ENCODE assay signal across 8 cellular contexts in genomic region chr21:38805282-38806152, GRCh38. TPM values are rescaled to one million over a fixed set of nuclear protein-coding genes. Genes with fewer than 3 reads are reported as not detected.
DNase-seq lines count a peak whose midpoint lies in the region; ATAC-seq and TF ChIP-seq lines count a peak whose summit lies in the region.

TSS of gene ETS2 (plus strand) at chr21:38805929. CDS start at chr21:38810035, 4,106 bp downstream.

- peak within 1 kb of the TSS; percentile 81 for H3K4me3 ChIP-seq in HCT116 (replicated peaks in 1 of 2; ENCODE audit: low read depth in 1 of 2, low read length in 2 of 2)
- peak within 1 kb of the TSS; percentile 68 to 86 for H3K4me3 ChIP-seq in SK-N-SH (ENCODE audit: low read depth in 2 of 2, low read length in 1 of 2)
- H3K4me3 ChIP-seq in gastroesophageal sphincter = peak within 1 kb of the TSS; percentile 70 to 90
- peak within 1 kb of the TSS; percentile 68 to 98 for H3K4me3 ChIP-seq in neuronal stem cell (ENCODE audit: low read length in 2 of 2)

- peak within 1 kb of the TSS; percentile 92 for H3K23ac ChIP-seq in neuronal stem cell (ENCODE audit: low read depth, low read length, poor library complexity)

- no peak for TF ChIP-seq RAD21 in HCT116 (IDR thresholded peaks at IDR 0.05; ENCODE audit: low read depth)
- TF ChIP-seq RAD21 in SK-N-SH (IDR thresholded peaks at IDR 0.05; ENCODE audit: low read length) = no peak; the same call in 1 of the 2 replicates

- no peaks in the 10 kb centered on the region for H3K79me1 ChIP-seq in neuronal stem cell (ENCODE audit: low read depth, low read length)

- under 1% methylated on average over 27 of the region's 76 CpGs for WGBS in SK-N-SH (ENCODE audit: low lambda C conversion rate)
- 0% methylated on average over 3 of the region's 76 CpGs; no CpG with 5 or more reads in 1 of the 2 donors for WGBS in gastroesophageal sphincter (ENCODE audit: low coverage in 1 of 2), 2 donors
- no CpG with 5 or more reads among the region's 76 CpGs for WGBS in neuronal stem cell (ENCODE audit: extremely low coverage in 2 of 2, insufficient read length in 2 of 2, insufficient replicate concordance in 1 of 2), 2 donors

- H3K9ac ChIP-seq in HCT116 (ENCODE audit: low read length) (peak within 1 kb of the TSS; percentile 89), SK-N-SH (peak within 1 kb of the TSS; percentile 94), neuronal stem cell (ENCODE audit: low read depth, low read length, poor library complexity) (peak within 1 kb of the TSS; percentile 88)

- TF ChIP-seq CTCF in HCT116 (IDR thresholded peaks at IDR 0.05 in 2 of 3, conservative IDR thresholded peaks at IDR 0.05 in 1 of 3; ENCODE audit: borderline replicate concordance in 1 of 3, insufficient read depth in 1 of 3, low read depth in 2 of 3, low read length in 2 of 3) (no peak), SK-N-SH (IDR thresholded peaks at IDR 0.05) (no peak), gastroesophageal sphincter (IDR thresholded peaks at IDR 0.05) (peak in 2 of 4 experiments; percentile 9 to 13), subcutaneous adipose tissue (IDR thresholded peaks at IDR 0.05; ENCODE audit: low read depth) (no peak)

- peak within 1 kb of the TSS; percentile 59 for H3K4ac ChIP-seq in neuronal stem cell (ENCODE audit: low read length)

- H3K9me3 ChIP-seq in HCT116 (ENCODE audit: control insufficient read depth in 1 of 2, insufficient read depth in 1 of 2, low read depth in 1 of 2, low read length in 2 of 2) (no peaks in the 10 kb centered on the region), SK-N-SH (no peaks in the 10 kb centered on the region), gastroesophageal sphincter (no peaks in the 10 kb centered on the region), neuronal stem cell (replicated peaks in 1 of 2; ENCODE audit: control insufficient read depth in 2 of 2, insufficient read depth in 1 of 2, low read depth in 1 of 2, low read length in 2 of 2) (no peaks in the 10 kb centered on the region)

- H4K8ac ChIP-seq in neuronal stem cell (ENCODE audit: low read depth, low read length) = no peak within 1 kb of the TSS

- peak within 1 kb of the TSS; percentile 94 for H3K18ac ChIP-seq in neuronal stem cell (ENCODE audit: low read length)

- TF ChIP-seq POLR2A in HCT116 (IDR thresholded peaks at IDR 0.05; ENCODE audit: borderline replicate concordance, extremely low read depth, insufficient read depth, insufficient read length) (peak; percentile 83), gastroesophageal sphincter (IDR thresholded peaks at IDR 0.05) (peak; percentile 95 to 98)

- peak within 1 kb of the TSS; percentile 13 for H2AK5ac ChIP-seq in neuronal stem cell (ENCODE audit: low read depth, low read length)

- CTCF ChIA-PET in HCT116 (lab: Charles Lee) = interaction anchor here (0.6 kb wide), 1 partner anchor 18 kb away, joined by 3 read pairs; no protein-coding TSS in a partner anchor
- CTCF ChIA-PET in SK-N-SH (lab: Yijun Ruan, JAX) = interaction anchor here (0.6 to 5.0 kb wide), 14 partner anchors 27 to 371 kb away, joined by 3 to 24 read pairs (median 3); no protein-coding TSS in a partner anchor

- peaks cover 19% of the 10 kb centered on the region for H3F3A ChIP-seq in SK-N-SH (replicated peaks; ENCODE audit: insufficient read depth)

- peaks cover 13 to 37% of the 10 kb centered on the region in 2 experiments; a peak in 3 of 4 replicates for H3K4me1 ChIP-seq in HCT116 (ENCODE audit: control insufficient read depth in 1 of 2, insufficient read depth in 2 of 2, low read length in 2 of 2)
- peaks cover 17 to 43% of the 10 kb centered on the region in 2 experiments for H3K4me1 ChIP-seq in SK-N-SH (ENCODE audit: control insufficient read depth in 1 of 2, insufficient read depth in 2 of 2, low read depth in 1 of 2, low read length in 1 of 2)
- H3K4me1 ChIP-seq in gastroesophageal sphincter = peaks cover 0 to 46% (median 3%) of the 10 kb centered on the region in 3 donors
- H3K4me1 ChIP-seq in neuronal stem cell (ENCODE audit: control insufficient read depth in 2 of 2, insufficient read depth in 1 of 2, low read depth in 1 of 2, low read length in 2 of 2) = peaks cover 5 to 10% of the 10 kb centered on the region in 2 donors

- no peak within 1 kb of the TSS for H3K14ac ChIP-seq in neuronal stem cell (ENCODE audit: low read length)

- H3K9me2 ChIP-seq in HCT116 (ENCODE audit: insufficient read depth) = no peaks in the 10 kb centered on the region
- H3K9me2 ChIP-seq in SK-N-SH = no peaks in the 10 kb centered on the region

- intact Hi-C loops in HCT116 (cut with micrococcal nuclease) = loop anchor here (1.0 to 5.0 kb wide), 4 partner anchors 71 to 333 kb away; no protein-coding TSS in a partner anchor

- H2BK12ac ChIP-seq in neuronal stem cell (ENCODE audit: low read length) = no peak within 1 kb of the TSS

- H3K27ac ChIP-seq in HCT116 (ENCODE audit: low read depth, low read length) = peak within 1 kb of the TSS; percentile 80
- H3K27ac ChIP-seq in SK-N-SH (ENCODE audit: low read depth in 2 of 2, low read length in 1 of 2) = peak within 1 kb of the TSS; percentile 62 to 95
- peak within 1 kb of the TSS; percentile 68 to 96 (median 94) for H3K27ac ChIP-seq in gastroesophageal sphincter
- H3K27ac ChIP-seq in neuronal stem cell (replicated peaks; ENCODE audit: low read length) = peak within 1 kb of the TSS; percentile 69

- ATAC-seq in HCT116 (peak; percentile 84), gastroesophageal sphincter (peak; percentile 93)

- no peak within 1 kb of the TSS for H2BK120ac ChIP-seq in neuronal stem cell (ENCODE audit: low read depth, low read length)

- peak; percentile 94 for DNase-seq in EH (ENCODE audit: low read depth)
- peak; percentile 87 for DNase-seq in HCT116 (ENCODE audit: low read depth, low spot score)
- peak; percentile 66 for DNase-seq in NCI-H1048 (lab: John Stamatoyannopoulos, UW)
- peak; percentile 91 for DNase-seq in SK-N-SH
- peak; percentile 79 for DNase-seq in activated naive CD4-positive, alpha-beta T cell treated with anti-CD3 and anti-CD28 coated beads, Interleukin-2, amount 50 U/mL, for 16 hours
- DNase-seq in neuronal stem cell (ENCODE audit: low spot score) = peak; percentile 81

- peak within 1 kb of the TSS; percentile 41 for H2BK15ac ChIP-seq in neuronal stem cell (ENCODE audit: low read length)

- RAD21 ChIA-PET in HCT116 (lab: Charles Lee; ENCODE audit: low non-redundant PET in 1 of 2, low total read pairs in 2 of 2, uncharacterized antibody in 2 of 2, unreplicated experiment in 2 of 2) = interaction anchor here (0.6 to 0.7 kb wide), 2 partner anchors 18 to 248 kb away, joined by 3 to 4 read pairs; no protein-coding TSS in a partner anchor

- H4K91ac ChIP-seq in neuronal stem cell (ENCODE audit: low read depth, low read length, poor library complexity) = no peak within 1 kb of the TSS

- peaks cover 8 to 9% of the 10 kb centered on the region in 2 experiments; a peak in 2 of 4 replicates for H3K36me3 ChIP-seq in HCT116 (ENCODE audit: control insufficient read depth in 1 of 2, insufficient read depth in 2 of 2, low read length in 2 of 2)
- H3K36me3 ChIP-seq in SK-N-SH (replicated peaks in 1 of 2; ENCODE audit: control insufficient read depth in 1 of 2, insufficient read depth in 2 of 2, low read length in 1 of 2) = peaks cover 4 to 11% of the 10 kb centered on the region in 2 experiments
- peaks cover 0 to 6% of the 10 kb centered on the region in 2 donors for H3K36me3 ChIP-seq in gastroesophageal sphincter
- peaks cover 0 to 5% of the 10 kb centered on the region in 2 donors for H3K36me3 ChIP-seq in neuronal stem cell (replicated peaks in 1 of 2; ENCODE audit: control insufficient read depth in 2 of 2, insufficient read depth in 2 of 2, low read length in 2 of 2)

- H3K79me2 ChIP-seq in HCT116 (ENCODE audit: insufficient read depth, low read length) (peaks cover 46% of the 10 kb centered on the region), SK-N-SH (ENCODE audit: insufficient read depth) (peaks cover 48% of the 10 kb centered on the region)

- H2AFZ ChIP-seq in HCT116 (ENCODE audit: low read depth, low read length, poor library complexity, severe bottlenecking) = no peak within 1 kb of the TSS
- peak within 1 kb of the TSS; percentile 76 for H2AFZ ChIP-seq in SK-N-SH (ENCODE audit: low read depth)
- peak within 1 kb of the TSS; percentile 95 for H2AFZ ChIP-seq in neuronal stem cell (ENCODE audit: low read length)

- no peaks in the 10 kb centered on the region for H4K20me1 ChIP-seq in HCT116 (ENCODE audit: insufficient read depth)
- peaks cover 20% of the 10 kb centered on the region for H4K20me1 ChIP-seq in SK-N-SH (ENCODE audit: insufficient read depth)

- H3K27me3 ChIP-seq in HCT116 (ENCODE audit: insufficient read depth, low read length) (no peaks in the 10 kb centered on the region), SK-N-SH (ENCODE audit: insufficient read depth) (no peaks in the 10 kb centered on the region), gastroesophageal sphincter (no peaks in the 10 kb centered on the region), neuronal stem cell (ENCODE audit: control insufficient read depth in 3 of 3, insufficient read depth in 3 of 3, low read depth in 1 of 3, low read length in 3 of 3) (peaks cover 0 to 20% (median 0%) of the 10 kb centered on the region in 3 experiments)

- peak within 1 kb of the TSS; percentile 49 for H2BK5ac ChIP-seq in neuronal stem cell (ENCODE audit: low read length)

- POLR2A ChIA-PET in HCT116 (lab: Charles Lee) = interaction anchor here (0.6 to 1.1 kb wide), 8 partner anchors 10 to 1467 kb away, joined by 3 to 5 read pairs (median 4); no protein-coding TSS in a partner anchor
- POLR2A ChIA-PET in SK-N-SH (lab: Yijun Ruan, JAX) = interaction anchor here (0.5 to 1.2 kb wide), 5 partner anchors 8 to 332 kb away, joined by 3 to 4 read pairs (median 4); no protein-coding TSS in a partner anchor

- peak within 1 kb of the TSS; percentile 98 for H3K4me2 ChIP-seq in HCT116 (ENCODE audit: low read length)
- H3K4me2 ChIP-seq in SK-N-SH = peak within 1 kb of the TSS; percentile 79
- H3K4me2 ChIP-seq in neuronal stem cell (ENCODE audit: insufficient read depth, low read length, poor library complexity, severe bottlenecking) = peak within 1 kb of the TSS; percentile 87

- TSS peak; percentile 85 for BruUV-seq in HCT116 (replicated peaks; lab: Mats Ljungman, UMichigan)

- TF ChIP-seq EP300 in SK-N-SH (IDR thresholded peaks at IDR 0.05; ENCODE audit: borderline replicate concordance in 1 of 2, low read depth in 1 of 2, low read length in 1 of 2) = no peak
- TF ChIP-seq EP300 in gastroesophageal sphincter (IDR thresholded peaks at IDR 0.05) = no peak

TF ChIP-seq in HCT116, 20 proteins besides CTCF, POLR2A, EP300 and RAD21 (continues in another document):
- peak; percentile 79 for TF ChIP-seq POLR2AphosphoS5 (IDR thresholded peaks at IDR 0.05; ENCODE audit: low read depth, low read length)

TF ChIP-seq in SK-N-SH, 30 proteins besides CTCF, POLR2A, EP300 and RAD21 (continues in another document):
- peak; percentile 96 for TF ChIP-seq POLR2AphosphoS5 (IDR thresholded peaks at IDR 0.05; ENCODE audit: low read depth, low read length)

RNA-seq across cellular contexts. Expression of gene ETS2, which starts in this region (rescaled TPM):
- total RNA-seq in HCT116 (2021; ENCODE audit: unreplicated experiment) = 32.9 TPM
- 19.6 and 20.6 TPM in 2 replicates for polyA plus RNA-seq in HCT116 (2012)
- polyA plus RNA-seq in SK-N-SH (2012; rRNA removed) = 14.2 and 16.3 TPM in 2 replicates
- 11.4 and 13.6 TPM in 2 replicates for polyA plus RNA-seq in SK-N-SH (2012; cell fraction: cytosol; rRNA removed)
- polyA plus RNA-seq in SK-N-SH (2012; cell fraction: nucleus; rRNA removed) = 26.5 and 30.4 TPM in 2 replicates
- total RNA-seq in gastroesophageal sphincter = 100 to 1,000 TPM in 1 of 4 donors, 10 to 100 TPM in 3; 50.9 to 169 (median 63.5) TPM
- 16.6 TPM for polyA plus RNA-seq in neuronal stem cell (2013, experiment 1 of 2)
- polyA plus RNA-seq in neuronal stem cell (2013, experiment 2 of 2) = 16.6 TPM
- total RNA-seq in subcutaneous adipose tissue = 10 to 100 TPM; 53.5 to 68.7 (median 56.0) TPM

Comparison
In these comparisons a context has a peak if more than half of its experiments do, and no peak if none do; other contexts are left out.
1. Peak in every context shown above with its lines: DNase-seq, ATAC-seq, H3K4me3 ChIP-seq and H3K27ac ChIP-seq.